9 cellular contexts compared by ENCODE assay signal in genomic region chr7:86939197-86939814, GRCh38.
DNase-seq lines count a peak whose midpoint lies in the region; ATAC-seq and TF ChIP-seq lines count a peak whose summit lies in the region.
"Had no signal": no experiment of that assay in that cellular context is flagged by ENCODE, and none has a peak within 500 bp of the region (broad histone marks: within the 10 kb centered on the region; RNA-seq: fewer than 3 reads in every experiment).

No MANE protein-coding gene starts in this region.

- H4K5ac ChIP-seq in IMR-90 (ENCODE audit: low read depth, low read length) = no peak overlapping the region

- H3K4me3 ChIP-seq in IMR-90 (ENCODE audit: insufficient read depth, low read depth, low read length) (no peak overlapping the region), OCI-LY3 (ENCODE audit: low read length) (no peak overlapping the region), astrocyte of the cerebellum (ENCODE audit: low read depth, low read length) (no peak overlapping the region)
- H3K4me3 ChIP-seq: BLaER1 had no signal

- H3K4ac ChIP-seq in IMR-90 (ENCODE audit: low read depth, low read length) = no peak overlapping the region

- no TSS peak for BruUV-seq in IMR-90 (replicated peaks; lab: Mats Ljungman, UMichigan)

- H3K9me1 ChIP-seq in IMR-90 (ENCODE audit: insufficient read depth, low read length) = no peaks in the 10 kb centered on the region

- ATAC-seq in GM21390 (IDR thresholded peaks at IDR 0.05; ENCODE audit: unreplicated experiment) (peak; percentile 94), IMR-90 (ENCODE audit: low read depth) (peak; percentile 85)

- H3K23ac ChIP-seq in IMR-90 (ENCODE audit: low read depth, low read length) = no peak overlapping the region

- intact Hi-C loops in IMR-90 (cut with micrococcal nuclease) = loop anchor here (1.0 to 10.0 kb wide), 4 partner anchors 209 to 945 kb away; no protein-coding TSS in a partner anchor

- peak; percentile 50 for TF ChIP-seq RAD21 in IMR-90 (IDR thresholded peaks at IDR 0.05; ENCODE audit: low read length)

- no peak overlapping the region for H3K18ac ChIP-seq in IMR-90 (ENCODE audit: low read depth, low read length)

- WGBS in IMR-90 (ENCODE audit: extremely low coverage in 2 of 2, insufficient read length in 1 of 2), 2 experiments = no CpG with 5 or more reads among the region's 3 CpGs

- H4K91ac ChIP-seq in IMR-90 (ENCODE audit: insufficient read depth, low read depth, low read length) = no peak overlapping the region

- H3K4me1 Mint-ChIP-seq in immature natural killer cell = no peaks in the 10 kb centered on the region

- H2AFZ ChIP-seq in IMR-90 (replicated peaks; ENCODE audit: low read length, poor library complexity) (no peak overlapping the region), OCI-LY3 (ENCODE audit: low read depth, low read length) (no peak overlapping the region)

- no peak for TF ChIP-seq POLR2A in IMR-90 (IDR thresholded peaks at IDR 0.05; ENCODE audit: low read depth, low read length)

- H3K79me1 ChIP-seq in IMR-90 (ENCODE audit: low read depth in 1 of 2, low read length in 2 of 2) = no peaks in the 10 kb centered on the region

- dilution Hi-C loops in IMR-90 (cut with HindIII; ENCODE audit: low sequenced_read_pairs, unreplicated experiment) = loop anchor here (25.0 kb wide), 1 partner anchor 198 kb away; no protein-coding TSS in a partner anchor

- in situ Hi-C loops in IMR-90 (cut with MboI; ENCODE audit: low sequenced_read_pairs) = loop anchor here (5.0 to 25.0 kb wide), 2 partner anchors 298 to 473 kb away; no protein-coding TSS in a partner anchor
- in situ Hi-C loops in astrocyte of the cerebellum (cut with HindIII; ENCODE audit: low sequenced_read_pairs) = no loop called here

- peaks cover 0 to 3% (median 2%) of the 10 kb centered on the region in 3 donors for H3K27me3 Mint-ChIP-seq in immature natural killer cell (ENCODE audit: low read depth in 3 of 3)

- H3K14ac ChIP-seq in IMR-90 (replicated peaks; ENCODE audit: low read depth, low read length) = no peak overlapping the region

- no peaks in the 10 kb centered on the region for H3K79me2 ChIP-seq in OCI-LY3 (ENCODE audit: low read length)

- H3K27me3 ChIP-seq in IMR-90 (ENCODE audit: control insufficient read depth, insufficient read depth, low read length) (no peaks in the 10 kb centered on the region), OCI-LY3 (ENCODE audit: low read depth, low read length) (peaks cover 20% of the 10 kb centered on the region)
- H3K27me3 ChIP-seq: BLaER1 had no signal

- DNase-seq in NCI-H1417 (lab: John Stamatoyannopoulos, UW) (peak; percentile 73 to 94 (median 85)), NCI-H1417 treated with DMSO at 0.1 percent for 48 hours (lab: John Stamatoyannopoulos, UW) (no peak), IMR-90 (peak; percentile 60), astrocyte of the cerebellum (ENCODE audit: low read depth) (peak; percentile 79), immature natural killer cell (peak; percentile 1 to 12 (median 11))
- peak in 2 of 3 donors; percentile 12 to 44 for DNase-seq in stimulated activated CD4-positive, alpha-beta T cell treated with anti-CD3 and anti-CD28 coated beads, TNF-alpha, amount 100 ng/mL, for 48 hours (ENCODE audit: low read depth in 3 of 3)

- H3K4me2 ChIP-seq in IMR-90 (ENCODE audit: low read depth, low read length) = no peak overlapping the region
- peak overlapping the region; percentile 23; the same call in 1 of the 2 replicates for H3K4me2 ChIP-seq in OCI-LY3 (ENCODE audit: low read length)
- H3K4me2 ChIP-seq: BLaER1 had no signal

- no peak overlapping the region for H2AK9ac ChIP-seq in IMR-90 (replicated peaks; ENCODE audit: low read depth, low read length, poor library complexity)

- no peak overlapping the region for H2BK20ac ChIP-seq in IMR-90 (ENCODE audit: low read depth, low read length)

- no peaks in the 10 kb centered on the region for H4K20me1 ChIP-seq in IMR-90 (ENCODE audit: insufficient read depth, low read length)
- H4K20me1 ChIP-seq in OCI-LY3 (ENCODE audit: insufficient read depth, low read length) = no peaks in the 10 kb centered on the region
- H4K20me1 ChIP-seq: BLaER1 had no signal

- no peak overlapping the region for H3K27ac ChIP-seq in IMR-90 (ENCODE audit: insufficient read depth, low read length)
- no peak overlapping the region for H3K27ac ChIP-seq in OCI-LY3 (ENCODE audit: low read length)
- H3K27ac ChIP-seq: BLaER1 had no signal

- H3K9me3 Mint-ChIP-seq in immature natural killer cell = no peaks in the 10 kb centered on the region

- H3K9me3 ChIP-seq in IMR-90 (ENCODE audit: control insufficient read depth, insufficient read depth, low read length) = no peaks in the 10 kb centered on the region
- H3K9me3 ChIP-seq in OCI-LY3 (ENCODE audit: insufficient read depth, low read length) = no peaks in the 10 kb centered on the region
- H3K9me3 ChIP-seq: BLaER1 had no signal

- H2BK5ac ChIP-seq in IMR-90 (ENCODE audit: low read depth, low read length, poor library complexity, severe bottlenecking) = no peak overlapping the region

- H3K27ac Mint-ChIP-seq in immature natural killer cell = no peak overlapping the region

- POLR2A ChIA-PET in IMR-90 (lab: Charles Lee; ENCODE audit: unreplicated experiment) = no interaction called here

- H3K4me1 ChIP-seq in IMR-90 (ENCODE audit: control insufficient read depth, insufficient read depth, low read length) = no peaks in the 10 kb centered on the region
- H3K4me1 ChIP-seq in OCI-LY3 (ENCODE audit: low read length) = no peaks in the 10 kb centered on the region
- H3K4me1 ChIP-seq: BLaER1 had no signal

- H2BK15ac ChIP-seq in IMR-90 (ENCODE audit: low read depth, low read length) = no peak overlapping the region

- H3K36me3 ChIP-seq in IMR-90 (ENCODE audit: control insufficient read depth, insufficient read depth, low read length) = no peaks in the 10 kb centered on the region
- no peaks in the 10 kb centered on the region for H3K36me3 ChIP-seq in OCI-LY3 (replicated peaks; ENCODE audit: low read depth, low read length)
- H3K36me3 ChIP-seq: BLaER1 had no signal

- H3K9ac ChIP-seq in IMR-90 (ENCODE audit: low read depth, low read length) (no peak overlapping the region), OCI-LY3 (ENCODE audit: low read length) (no peak overlapping the region)
- H3K9ac ChIP-seq: BLaER1 had no signal

- CTCF ChIA-PET in IMR-90 (lab: Yijun Ruan, JAX) = no interaction called here

- TF ChIP-seq CTCF in IMR-90 (conservative IDR thresholded peaks at IDR 0.05; ENCODE audit: low read depth, low read length) (peak; percentile 62), OCI-LY3 (IDR thresholded peaks at IDR 0.05; ENCODE audit: low read depth, low read length) (peak; percentile 75), astrocyte of the cerebellum (IDR thresholded peaks at IDR 0.05; ENCODE audit: low read depth, low read length, missing control alignments) (peak; percentile 72)

- H3K4me3 Mint-ChIP-seq in immature natural killer cell = no peak overlapping the region

- H3K36me3 Mint-ChIP-seq in immature natural killer cell = no peaks in the 10 kb centered on the region

- no peak overlapping the region for H4K8ac ChIP-seq in IMR-90 (ENCODE audit: low read depth in 2 of 2, low read length in 2 of 2)

- no peak overlapping the region for H2AK5ac ChIP-seq in IMR-90 (ENCODE audit: low read depth, low read length)

- no peak overlapping the region for H2BK120ac ChIP-seq in IMR-90 (ENCODE audit: low read depth, low read length)

- H3K56ac ChIP-seq in IMR-90 (ENCODE audit: extremely low read depth, insufficient read depth, low read length) = no peak overlapping the region

TF ChIP-seq in IMR-90, 13 proteins besides CTCF, POLR2A, EP300 and RAD21:
- TF ChIP-seq SMC3 (IDR thresholded peaks at IDR 0.05; ENCODE audit: low read depth, low read length) (peak; percentile 70), RCOR1 (IDR thresholded peaks at IDR 0.05; ENCODE audit: insufficient replicate concordance, low read length) (no peak)
